8 cellular contexts compared by ENCODE assay signal in the genomic region with DNA sequence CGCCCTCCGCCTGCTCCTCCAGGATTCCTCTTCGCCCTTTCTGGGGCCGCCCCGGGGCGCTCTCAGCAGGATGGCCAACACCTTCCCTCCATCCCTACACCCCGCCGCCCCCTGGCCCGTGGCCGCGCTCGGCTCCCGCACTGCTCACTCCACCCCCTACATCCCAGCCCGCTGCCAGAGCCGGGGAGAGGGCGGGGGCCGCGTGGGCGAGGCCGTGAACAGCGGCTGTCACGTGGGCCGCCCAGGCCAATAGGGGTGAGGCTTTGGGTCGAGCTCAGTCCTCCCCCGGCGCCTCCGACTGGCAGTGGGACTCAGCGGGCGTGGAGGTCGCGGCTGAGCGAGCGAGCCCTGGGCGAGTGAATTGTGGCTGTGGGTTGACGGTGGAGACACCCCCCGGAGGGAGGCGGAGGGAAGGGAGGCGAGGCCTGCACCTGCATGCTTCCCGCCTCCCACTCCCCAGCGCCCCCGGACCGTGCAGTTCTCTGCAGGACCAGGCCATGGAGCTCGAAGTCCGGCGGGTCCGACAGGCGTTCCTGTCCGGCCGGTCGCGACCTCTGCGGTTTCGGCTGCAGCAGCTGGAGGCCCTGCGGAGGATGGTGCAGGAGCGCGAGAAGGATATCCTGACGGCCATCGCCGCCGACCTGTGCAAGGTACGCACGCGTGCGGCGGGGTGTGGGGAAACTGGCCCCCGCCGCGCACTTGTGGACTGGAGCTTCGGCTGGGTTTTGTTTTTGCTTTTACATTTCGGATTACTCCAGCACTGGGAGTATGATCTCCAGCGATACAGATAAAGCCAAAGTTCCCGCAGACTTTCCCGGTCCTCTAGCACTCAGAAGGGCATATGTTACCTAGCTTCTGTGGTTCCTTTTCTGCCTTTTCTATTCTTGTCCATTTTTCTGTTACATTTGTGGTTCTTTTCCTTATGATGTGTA. TPM values are rescaled to one million over a fixed set of nuclear protein-coding genes. Genes with fewer than 3 reads are reported as not detected.
DNase-seq lines count a peak whose midpoint lies in the region; ATAC-seq, FAIRE-seq and TF ChIP-seq lines count a peak whose summit lies in the region.

TSS of gene ALDH3A2 (plus strand) at position 277 of the 932 bp plus-strand sequence. CDS start at position 498, 221 bp downstream.

- ATAC-seq in natural killer cell = peak; percentile 92 to 98 (median 95)

- no peaks in the 10 kb centered on the region for H3K79me2 ChIP-seq in Loucy (ENCODE audit: insufficient read depth, low read length)

- DNase-seq in G401 (ENCODE audit: low spot score) = peak; percentile 97
- DNase-seq in H54 (ENCODE audit: insufficient read length, low spot score) = peak; percentile 98
- DNase-seq in SHP77 (lab: John Stamatoyannopoulos, UW) = peak; percentile 99 to 100
- peak; percentile 91 for DNase-seq in activated T-helper 9 cell treated with anti-CD3 and anti-CD28 coated beads, Interleukin-2, amount 50 U/mL, for 16 hours (ENCODE audit: low read depth)
- DNase-seq in fibroblast of mammary gland (ENCODE audit: low read depth) = peak; percentile 89
- peak; percentile 90 for DNase-seq in natural killer cell
- peak; percentile 95 for DNase-seq in stimulated activated naive CD4-positive, alpha-beta T cell treated with Interleukin-2 at 50 U/mL for 16 hours (lab: John Stamatoyannopoulos, UW)

- H3K4me3 ChIP-seq in Loucy (ENCODE audit: low read length, poor library complexity, severe bottlenecking) (no peak within 1 kb of the TSS), fibroblast of mammary gland (ENCODE audit: control insufficient read depth, low read depth, low read length) (peak within 1 kb of the TSS; percentile 71)

- no peaks in the 10 kb centered on the region for H3K9me2 ChIP-seq in Loucy (replicated peaks; ENCODE audit: low read depth, low read length)

- H3K9ac ChIP-seq in Loucy (ENCODE audit: low read depth, low read length, poor library complexity, severe bottlenecking) = no peak within 1 kb of the TSS

- peak within 1 kb of the TSS; percentile 80 to 89 for H3K27ac Mint-ChIP-seq in natural killer cell

- H3K9me3 ChIP-seq in Loucy (ENCODE audit: insufficient read depth, low read depth, low read length) = no peaks in the 10 kb centered on the region

- no peaks in the 10 kb centered on the region for H3K9me3 Mint-ChIP-seq in natural killer cell

- no peaks in the 10 kb centered on the region for H4K20me1 ChIP-seq in Loucy (ENCODE audit: insufficient read depth, low read length, poor library complexity, severe bottlenecking)

- TF ChIP-seq POLR2A in H54 (IDR thresholded peaks at IDR 0.05; ENCODE audit: low read depth, low read length) = peak; percentile 91

- peak within 1 kb of the TSS; percentile 61; the same call in 1 of the 2 replicates for H2AFZ ChIP-seq in Loucy (ENCODE audit: low read length)

- TF ChIP-seq CTCF in Loucy (conservative IDR thresholded peaks at IDR 0.05; ENCODE audit: low read length) (no peak), fibroblast of mammary gland (conservative IDR thresholded peaks at IDR 0.05; ENCODE audit: control insufficient read depth, insufficient read depth, low read depth, low read length) (no peak), natural killer cell (IDR thresholded peaks at IDR 0.05) (no peak)

- no peak within 1 kb of the TSS for H3K4me2 ChIP-seq in Loucy (ENCODE audit: low read depth, low read length, poor library complexity, severe bottlenecking)

- no peaks in the 10 kb centered on the region for H3K27me3 Mint-ChIP-seq in natural killer cell (ENCODE audit: low read depth in 2 of 2)

- H3F3A ChIP-seq in Loucy (ENCODE audit: low read depth) = no peaks in the 10 kb centered on the region

- peak; percentile 11 for FAIRE-seq in H54 (lab: Jason Lieb, UNC)

- no peaks in the 10 kb centered on the region for H3K36me3 Mint-ChIP-seq in natural killer cell

- intact Hi-C loops in natural killer cell (cut with micrococcal nuclease) = loop anchor here (5.0 to 10.0 kb wide), 2 partner anchors 136 to 284 kb away; partner anchors contain the start of gene B9D1

- H3K27me3 ChIP-seq in Loucy (ENCODE audit: insufficient read depth, low read length, poor library complexity, severe bottlenecking) = no peaks in the 10 kb centered on the region

- peaks cover 36 to 55% of the 10 kb centered on the region in 2 donors for H3K4me1 Mint-ChIP-seq in natural killer cell

- H3K36me3 ChIP-seq in Loucy (ENCODE audit: insufficient read depth, low read length) = no peaks in the 10 kb centered on the region

- no peaks in the 10 kb centered on the region for H3K4me1 ChIP-seq in Loucy (ENCODE audit: insufficient read depth, low read length, poor library complexity, severe bottlenecking)

- in situ Hi-C loops in G401 (cut with HindIII; ENCODE audit: low sequenced_read_pairs) = no loop called here

- peak within 1 kb of the TSS; percentile 98 for H3K4me3 Mint-ChIP-seq in natural killer cell

RNA-seq across cellular contexts. Expression of gene ALDH3A2, which starts in this region (rescaled TPM):
- 84.2 and 111 TPM in 2 replicates for total RNA-seq in G401 (2014; rRNA removed; shearing (Covaris generic))
- 10 to 100 TPM; 25.3 to 33.7 (median 31.4) TPM for total RNA-seq in natural killer cell
